Comparison of ENCODE assay signal across 10 cellular contexts in the genomic region with DNA sequence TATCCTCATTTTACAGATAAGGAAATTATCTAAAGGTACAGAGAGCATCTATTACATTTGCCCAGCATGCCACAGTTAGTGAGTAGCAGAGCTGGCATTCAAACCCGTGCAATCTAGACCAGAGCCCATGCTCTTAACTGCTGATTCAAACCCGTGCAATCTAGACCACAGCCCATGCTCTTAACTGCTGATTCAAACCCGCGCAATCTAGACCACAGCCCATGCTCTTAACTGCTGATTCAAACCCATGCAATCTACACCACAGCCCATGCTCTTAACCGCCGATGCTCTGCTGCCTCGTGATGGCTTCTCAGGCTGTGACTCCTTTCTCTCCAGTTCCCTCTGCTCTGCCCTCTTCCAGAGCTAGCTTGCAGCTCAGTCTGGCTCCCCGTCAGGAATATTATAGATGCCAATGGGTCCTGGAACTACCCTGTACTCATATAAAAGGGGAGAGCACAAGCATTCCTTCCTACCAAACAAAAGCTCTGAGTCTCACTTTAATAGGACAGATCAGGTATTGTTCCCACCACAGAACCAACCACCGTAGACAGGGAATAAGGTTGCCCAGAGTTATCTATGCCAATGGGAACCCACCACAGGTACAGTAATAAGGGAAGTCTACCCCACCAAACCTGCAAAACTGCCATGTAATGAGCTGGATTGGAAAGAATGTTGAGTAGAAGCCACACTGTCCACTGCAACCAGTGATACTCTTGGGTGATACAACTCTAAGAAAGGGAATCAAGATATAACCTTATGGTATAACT.
DNase-seq lines count a peak whose midpoint lies in the region; ATAC-seq and TF ChIP-seq lines count a peak whose summit lies in the region.
"Had no signal": no experiment of that assay in that cellular context is flagged by ENCODE, and none has a peak within 500 bp of the region (broad histone marks: within the 10 kb centered on the region; RNA-seq: fewer than 3 reads in every experiment).

No MANE protein-coding gene starts in this region.

- peaks cover 0 to 3% (median 0%) of the 10 kb centered on the region in 9 donors for H3K4me1 ChIP-seq in heart right ventricle

- intact Hi-C loops in sciatic nerve (cut with DNase I) (no loop called here), heart right ventricle (cut with DNase I) (no loop called here)

- CTCF ChIA-PET in WTC11 (lab: Charles Lee) = no interaction called here

- ATAC-seq in HG02798 (IDR thresholded peaks at IDR 0.05; ENCODE audit: poor library complexity, unreplicated experiment) = peak; percentile 44
- peak; percentile 75 for ATAC-seq in WTC11
- ATAC-seq in stimulated activated memory B cell treated with anti-CD40 and anti-IgM and Interleukin-4, amounts not matched to agents 10 μg/mL and 1 μg/mL and 100 μg/mL, for 72 hours = no peak
- ATAC-seq in sciatic nerve = no peak
- ATAC-seq in heart right ventricle = no peak

- no peak overlapping the region for H3K4me3 ChIP-seq in AG10803 (ENCODE audit: low read length)
- H3K4me3 ChIP-seq in heart right ventricle = no peak overlapping the region
- H3K4me3 ChIP-seq: skin epidermis had no signal

- H3K27ac ChIP-seq in heart right ventricle = no peak overlapping the region

- TF ChIP-seq CTCF in AG10803 (conservative IDR thresholded peaks at IDR 0.05; ENCODE audit: low read length) (0 out of 2 replicates have a peak, but pooled peaks have one; percentile 7), WTC11 (IDR thresholded peaks at IDR 0.05) (no peak), mesothelial cell of epicardium (IDR thresholded peaks at IDR 0.05; ENCODE audit: unreplicated experiment) (no peak), heart right ventricle (IDR thresholded peaks at IDR 0.05) (no peak)

- 71 to 79% methylated on average over 9 of the region's 9 CpGs for WGBS in heart right ventricle, 2 donors

- H3K9me3 ChIP-seq in heart right ventricle = peaks cover 0 to 6% (median 0%) of the 10 kb centered on the region in 11 donors

- peaks cover 6% of the 10 kb centered on the region; the same call in 1 of the 2 replicates for H3K9me3 Mint-ChIP-seq in WTC11
- peaks cover 3% of the 10 kb centered on the region for H3K9me3 Mint-ChIP-seq in stimulated activated memory B cell treated with anti-CD40 and anti-IgM and Interleukin-4, amounts not matched to agents 10 μg/mL and 1 μg/mL and 100 μg/mL, for 72 hours
- peaks cover 4% of the 10 kb centered on the region for H3K9me3 Mint-ChIP-seq in mesothelial cell of epicardium

- peaks cover 44% of the 10 kb centered on the region for H3K4me1 Mint-ChIP-seq in WTC11
- peaks cover 26% of the 10 kb centered on the region for H3K4me1 Mint-ChIP-seq in stimulated activated memory B cell treated with anti-CD40 and anti-IgM and Interleukin-4, amounts not matched to agents 10 μg/mL and 1 μg/mL and 100 μg/mL, for 72 hours
- H3K4me1 Mint-ChIP-seq in mesothelial cell of epicardium = peaks cover 13% of the 10 kb centered on the region

- H3K36me3 Mint-ChIP-seq in WTC11 (peaks cover 4% of the 10 kb centered on the region; the same call in 1 of the 2 replicates), mesothelial cell of epicardium (peaks cover 3% of the 10 kb centered on the region)
- H3K36me3 Mint-ChIP-seq in stimulated activated memory B cell treated with anti-CD40 and anti-IgM and Interleukin-4, amounts not matched to agents 10 μg/mL and 1 μg/mL and 100 μg/mL, for 72 hours = peaks cover 26% of the 10 kb centered on the region

- no peaks in the 10 kb centered on the region for H3K36me3 ChIP-seq in heart right ventricle

- H3K27me3 ChIP-seq in heart right ventricle = no peaks in the 10 kb centered on the region

- H3K4me3 Mint-ChIP-seq in WTC11 = no peak overlapping the region; the same call in 1 of the 2 replicates
- H3K4me3 Mint-ChIP-seq in stimulated activated memory B cell treated with anti-CD40 and anti-IgM and Interleukin-4, amounts not matched to agents 10 μg/mL and 1 μg/mL and 100 μg/mL, for 72 hours = no peak overlapping the region
- H3K4me3 Mint-ChIP-seq in mesothelial cell of epicardium = no peak overlapping the region

- H3K27me3 Mint-ChIP-seq in WTC11 (ENCODE audit: low read depth) (no peaks in the 10 kb centered on the region), mesothelial cell of epicardium (ENCODE audit: low read depth) (no peaks in the 10 kb centered on the region)
- no peaks in the 10 kb centered on the region for H3K27me3 Mint-ChIP-seq in stimulated activated memory B cell treated with anti-CD40 and anti-IgM and Interleukin-4, amounts not matched to agents 10 μg/mL and 1 μg/mL and 100 μg/mL, for 72 hours

- POLR2A ChIA-PET in WTC11 (lab: Charles Lee) = no interaction called here

- H3K27ac Mint-ChIP-seq in WTC11 (peak overlapping the region; percentile 64), mesothelial cell of epicardium (no peak overlapping the region)
- H3K27ac Mint-ChIP-seq in stimulated activated memory B cell treated with anti-CD40 and anti-IgM and Interleukin-4, amounts not matched to agents 10 μg/mL and 1 μg/mL and 100 μg/mL, for 72 hours = no peak overlapping the region

- DNase-seq in AG10803 (ENCODE audit: low read depth) = peak; percentile 97
- DNase-seq in WTC11 (ENCODE audit: low spot score) = no peak
- DNase-seq in iris pigment epithelial cell (ENCODE audit: low read depth) = peak; percentile 78
- DNase-seq in sciatic nerve (ENCODE audit: low spot score) = no peak
- DNase-seq in mesothelial cell of epicardium (ENCODE audit: low spot score in 2 of 2, unreplicated experiment in 2 of 2) = no peak
- DNase-seq in heart right ventricle = no peak
- DNase-seq: T-helper 9 cell had no signal

TF ChIP-seq in WTC11, 78 proteins besides CTCF, POLR2A, EP300 and RAD21 (continues in another document):
- no peak for TF ChIP-seq EMX1 (CRISPR knock-in tag; IDR thresholded peaks at IDR 0.05)
- TF ChIP-seq CDX4 (CRISPR knock-in tag; IDR thresholded peaks at IDR 0.05; ENCODE audit: borderline replicate concordance) = no peak
- no peak for TF ChIP-seq ETV6 (CRISPR knock-in tag; IDR thresholded peaks at IDR 0.05)
- no peak for TF ChIP-seq ZNF532 (CRISPR knock-in tag; IDR thresholded peaks at IDR 0.05; ENCODE audit: borderline replicate concordance)
- no peak for TF ChIP-seq ZNF396 (CRISPR knock-in tag; IDR thresholded peaks at IDR 0.05; ENCODE audit: borderline replicate concordance)
- TF ChIP-seq, protein P1, sequence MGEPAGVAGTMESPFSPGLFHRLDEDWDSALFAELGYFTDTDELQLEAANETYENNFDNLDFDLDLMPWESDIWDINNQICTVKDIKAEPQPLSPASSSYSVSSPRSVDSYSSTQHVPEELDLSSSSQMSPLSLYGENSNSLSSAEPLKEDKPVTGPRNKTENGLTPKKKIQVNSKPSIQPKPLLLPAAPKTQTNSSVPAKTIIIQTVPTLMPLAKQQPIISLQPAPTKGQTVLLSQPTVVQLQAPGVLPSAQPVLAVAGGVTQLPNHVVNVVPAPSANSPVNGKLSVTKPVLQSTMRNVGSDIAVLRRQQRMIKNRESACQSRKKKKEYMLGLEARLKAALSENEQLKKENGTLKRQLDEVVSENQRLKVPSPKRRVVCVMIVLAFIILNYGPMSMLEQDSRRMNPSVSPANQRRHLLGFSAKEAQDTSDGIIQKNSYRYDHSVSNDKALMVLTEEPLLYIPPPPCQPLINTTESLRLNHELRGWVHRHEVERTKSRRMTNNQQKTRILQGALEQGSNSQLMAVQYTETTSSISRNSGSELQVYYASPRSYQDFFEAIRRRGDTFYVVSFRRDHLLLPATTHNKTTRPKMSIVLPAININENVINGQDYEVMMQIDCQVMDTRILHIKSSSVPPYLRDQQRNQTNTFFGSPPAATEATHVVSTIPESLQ (CRISPR knock-in tag; IDR thresholded peaks at IDR 0.05) = no peak

Comparison
In these comparisons a context has a peak if more than half of its experiments do, and no peak if none do; other contexts are left out.
1. DNase-seq: peak in AG10803 (single experiment) and iris pigment epithelial cell (single experiment); none in WTC11 (single experiment), sciatic nerve (single experiment), mesothelial cell of epicardium (0 of 2) and heart right ventricle (0 of 2).
2. ATAC-seq: peak in HG02798 (single experiment) and WTC11 (single experiment); none in stimulated activated memory B cell treated with anti-CD40 and anti-IgM and Interleukin-4, amounts not matched to agents 10 μg/mL and 1 μg/mL and 100 μg/mL, for 72 hours (single experiment), sciatic nerve (single experiment) and heart right ventricle (0 of 8).